8 cellular contexts compared by ENCODE assay signal in genomic region chr6:32844839-32845372, GRCh38. TPM values are rescaled to one million over a fixed set of nuclear protein-coding genes. Genes with fewer than 3 reads are reported as not detected.
DNase-seq lines count a peak whose midpoint lies in the region; ATAC-seq and TF ChIP-seq lines count a peak whose summit lies in the region.

No MANE protein-coding gene starts in this region.

- no peak for ATAC-seq in activated naive CD8-positive, alpha-beta T cell treated with anti-CD3 and anti-CD28 coated beads, Interleukin-2, amount 50 U/mL, for 24 hours
- ATAC-seq in right lobe of liver (no peak), HG02970 (IDR thresholded peaks at IDR 0.05; ENCODE audit: low FRiP score, unreplicated experiment) (no peak)

- no peak for DNase-seq in activated naive CD4-positive, alpha-beta T cell treated with anti-CD3 and anti-CD28 coated beads for 36 hours
- DNase-seq in activated naive CD4-positive, alpha-beta T cell treated with Interleukin-2 at 50 U/mL for 16 hours = no peak
- no peak for DNase-seq in activated naive CD8-positive, alpha-beta T cell treated with anti-CD3 and anti-CD28 coated beads, Interleukin-2, amount 50 U/mL, for 24 hours
- DNase-seq in right lobe of liver (no peak), tibial nerve (ENCODE audit: low spot score in 2 of 2) (no peak), pons (ENCODE audit: low spot score) (no peak), ACHN (no peak)

- TF ChIP-seq EP300 in tibial nerve (IDR thresholded peaks at IDR 0.05) = no peak

- intact Hi-C loops in activated naive CD4-positive, alpha-beta T cell treated with anti-CD3 and anti-CD28 coated beads for 36 hours (cut with micrococcal nuclease) = loop anchor here (1.0 to 10.0 kb wide), 10 partner anchors 8 to 1180 kb away; partner anchors contain the start of genes AGPAT1, C6orf47, CLIC1 and CSNK2B
- intact Hi-C loops in right lobe of liver (cut with DNase I) = no loop called here

- H3K4me3 ChIP-seq in right lobe of liver (peak overlapping the region; percentile 79 to 96 (median 92)), tibial nerve (peak overlapping the region; percentile 56 to 94 (median 76))

- H3K36me3 ChIP-seq in right lobe of liver (peaks cover 6 to 43% (median 15%) of the 10 kb centered on the region in 4 donors), tibial nerve (peaks cover 0 to 71% (median 21%) of the 10 kb centered on the region in 3 donors)

- peaks cover 68% of the 10 kb centered on the region for H3K4me1 Mint-ChIP-seq in activated naive CD4-positive, alpha-beta T cell treated with anti-CD3 and anti-CD28 coated beads for 36 hours (ENCODE audit: low read depth)
- H3K4me1 Mint-ChIP-seq in activated naive CD8-positive, alpha-beta T cell treated with anti-CD3 and anti-CD28 coated beads, Interleukin-2, amount 50 U/mL, for 24 hours = peaks cover 72% of the 10 kb centered on the region

- WGBS in right lobe of liver (ENCODE audit: insufficient coverage, low coverage, low lambda C conversion rate, missing lambda C conversion rate) = 11% methylated on average over 13 of the region's 18 CpGs
- 28% methylated on average over 16 to 18 of the region's 18 CpGs for WGBS in tibial nerve, 2 donors

- H3K4me1 ChIP-seq in right lobe of liver (peaks cover 0 to 34% (median 10%) of the 10 kb centered on the region in 4 donors), tibial nerve (peaks cover 0 to 39% (median 16%) of the 10 kb centered on the region in 4 donors)

- H3K27ac ChIP-seq in right lobe of liver (peak overlapping the region; percentile 94 to 98 (median 96)), tibial nerve (peak overlapping the region; percentile 92 to 99 (median 96))

- peaks cover 91% of the 10 kb centered on the region for H3K36me3 Mint-ChIP-seq in activated naive CD4-positive, alpha-beta T cell treated with anti-CD3 and anti-CD28 coated beads for 36 hours (ENCODE audit: low read depth)
- peaks cover 85% of the 10 kb centered on the region for H3K36me3 Mint-ChIP-seq in activated naive CD8-positive, alpha-beta T cell treated with anti-CD3 and anti-CD28 coated beads, Interleukin-2, amount 50 U/mL, for 24 hours (ENCODE audit: low read depth)

- H3K9me3 ChIP-seq in right lobe of liver (no peaks in the 10 kb centered on the region), tibial nerve (no peaks in the 10 kb centered on the region)

- no peak for TF ChIP-seq POLR2A in right lobe of liver (IDR thresholded peaks at IDR 0.05)
- TF ChIP-seq POLR2A in tibial nerve (IDR thresholded peaks at IDR 0.05) = no peak

- H3K27ac Mint-ChIP-seq in activated naive CD4-positive, alpha-beta T cell treated with anti-CD3 and anti-CD28 coated beads for 36 hours = peak overlapping the region; percentile 99
- peak overlapping the region; percentile 98 for H3K27ac Mint-ChIP-seq in activated naive CD8-positive, alpha-beta T cell treated with anti-CD3 and anti-CD28 coated beads, Interleukin-2, amount 50 U/mL, for 24 hours

- in situ Hi-C loops in ACHN (cut with HindIII; ENCODE audit: low pct_ligation_motif_present, low pct_unique_long_range_greater_than_20kb, low sequenced_read_pairs) = no loop called here

- no peaks in the 10 kb centered on the region for H3K27me3 ChIP-seq in right lobe of liver
- no peaks in the 10 kb centered on the region for H3K27me3 ChIP-seq in tibial nerve

- H3K9me3 Mint-ChIP-seq in activated naive CD4-positive, alpha-beta T cell treated with anti-CD3 and anti-CD28 coated beads for 36 hours = no peaks in the 10 kb centered on the region
- no peaks in the 10 kb centered on the region for H3K9me3 Mint-ChIP-seq in activated naive CD8-positive, alpha-beta T cell treated with anti-CD3 and anti-CD28 coated beads, Interleukin-2, amount 50 U/mL, for 24 hours

- TF ChIP-seq CTCF in right lobe of liver (IDR thresholded peaks at IDR 0.05) (no peak), tibial nerve (IDR thresholded peaks at IDR 0.05) (no peak)

- CTCF ChIA-PET in activated naive CD4-positive, alpha-beta T cell treated with anti-CD3 and anti-CD28 coated beads for 36 hours (lab: Charles Lee) = interaction anchor here (0.5 to 10.6 kb wide), 12 partner anchors 9 to 141 kb away, joined by 3 to 204 read pairs (median 4); partner anchors contain the start of genes BRD2, HLA-DMA, PSMB9 and TAP1

- H3K27me3 Mint-ChIP-seq in activated naive CD4-positive, alpha-beta T cell treated with anti-CD3 and anti-CD28 coated beads for 36 hours (ENCODE audit: low read depth) = no peaks in the 10 kb centered on the region
- no peaks in the 10 kb centered on the region for H3K27me3 Mint-ChIP-seq in activated naive CD8-positive, alpha-beta T cell treated with anti-CD3 and anti-CD28 coated beads, Interleukin-2, amount 50 U/mL, for 24 hours

- peak overlapping the region; percentile 98 for H3K4me3 Mint-ChIP-seq in activated naive CD4-positive, alpha-beta T cell treated with anti-CD3 and anti-CD28 coated beads for 36 hours
- peak overlapping the region; percentile 97 for H3K4me3 Mint-ChIP-seq in activated naive CD8-positive, alpha-beta T cell treated with anti-CD3 and anti-CD28 coated beads, Interleukin-2, amount 50 U/mL, for 24 hours

RNA-seq across cellular contexts. Expression of gene PSMB8, which starts 1.1 kb away (rescaled TPM):
- total RNA-seq in activated naive CD4-positive, alpha-beta T cell treated with anti-CD3 and anti-CD28 coated beads for 36 hours = 100 to 1,000 TPM; 286 to 308 TPM
- 10 to 100 TPM; 34.7 to 66.3 (median 40.5) TPM for total RNA-seq in right lobe of liver
- total RNA-seq in tibial nerve = 10 to 100 TPM; 16.3 to 39.0 (median 28.4) TPM

RNA-seq across cellular contexts. Expression of gene TAP2, which starts 6.4 kb away (rescaled TPM):
- 100 to 1,000 TPM; 136 to 138 TPM for total RNA-seq in activated naive CD4-positive, alpha-beta T cell treated with anti-CD3 and anti-CD28 coated beads for 36 hours
- total RNA-seq in right lobe of liver (10 to 100 TPM in 4 of 6 experiments, 1 to 10 TPM in 2; 8.8 to 20.2 (median 15.9) TPM), tibial nerve (10 to 100 TPM; 14.1 to 21.9 (median 19.8) TPM)

RNA-seq across cellular contexts. Expression of gene TAP1, which starts 8.6 kb away (rescaled TPM):
- total RNA-seq in activated naive CD4-positive, alpha-beta T cell treated with anti-CD3 and anti-CD28 coated beads for 36 hours = 100 to 1,000 TPM; 187 TPM
- total RNA-seq in right lobe of liver = 10 to 100 TPM in 5 of 6 experiments, 1 to 10 TPM in 1; 7.7 to 24.9 (median 17.8) TPM
- total RNA-seq in tibial nerve = 10 to 100 TPM; 27.2 to 45.9 (median 34.4) TPM

RNA-seq across cellular contexts. Expression of gene PSMB9, which starts 9.1 kb away (rescaled TPM):
- 100 to 1,000 TPM; 238 to 241 TPM for total RNA-seq in activated naive CD4-positive, alpha-beta T cell treated with anti-CD3 and anti-CD28 coated beads for 36 hours
- total RNA-seq in right lobe of liver (10 to 100 TPM in 5 of 6 experiments, 1 to 10 TPM in 1; 7.1 to 33.2 (median 18.0) TPM), tibial nerve (10 to 100 TPM; 18.4 to 34.3 (median 20.0) TPM)

RNA-seq across cellular contexts. Expression of gene HLA-DOB, which starts 28.1 kb away (rescaled TPM):
- total RNA-seq in activated naive CD4-positive, alpha-beta T cell treated with anti-CD3 and anti-CD28 coated beads for 36 hours = 1 to 10 TPM in 1 of 2 experiments, under 1 TPM in 1; 0.91 to 1.1 TPM
- total RNA-seq in right lobe of liver (under 1 TPM in 2 of 6 experiments, not detected in 4; 0.16 to 0.20 TPM), tibial nerve (1 to 10 TPM in 2 of 4 donors, not detected in 2; 2.1 to 3.5 TPM)

Comparison
In these comparisons a context has a peak if more than half of its experiments do, and no peak if none do; other contexts are left out.
1. RNA of gene PSMB8, which starts 1.1 kb away (total RNA-seq): 286 to 308 TPM in activated naive CD4-positive, alpha-beta T cell treated with anti-CD3 and anti-CD28 coated beads for 36 hours; 34.7 to 66.3 TPM in right lobe of liver and 16.3 to 39.0 TPM in tibial nerve; every median in the first group is over 4 times any median in the second.
2. RNA of gene TAP2, which starts 6.4 kb away (total RNA-seq): 136 to 138 TPM in activated naive CD4-positive, alpha-beta T cell treated with anti-CD3 and anti-CD28 coated beads for 36 hours; 14.1 to 21.9 TPM in tibial nerve and 8.8 to 20.2 TPM in right lobe of liver; every median in the first group is over 4 times any median in the second.
3. RNA of gene TAP1, which starts 8.6 kb away (total RNA-seq): 187 TPM in activated naive CD4-positive, alpha-beta T cell treated with anti-CD3 and anti-CD28 coated beads for 36 hours; 27.2 to 45.9 TPM in tibial nerve and 7.7 to 24.9 TPM in right lobe of liver; every median in the first group is over 4 times any median in the second.